ENCODE assay signal across 1 cellular context in the genomic region with DNA sequence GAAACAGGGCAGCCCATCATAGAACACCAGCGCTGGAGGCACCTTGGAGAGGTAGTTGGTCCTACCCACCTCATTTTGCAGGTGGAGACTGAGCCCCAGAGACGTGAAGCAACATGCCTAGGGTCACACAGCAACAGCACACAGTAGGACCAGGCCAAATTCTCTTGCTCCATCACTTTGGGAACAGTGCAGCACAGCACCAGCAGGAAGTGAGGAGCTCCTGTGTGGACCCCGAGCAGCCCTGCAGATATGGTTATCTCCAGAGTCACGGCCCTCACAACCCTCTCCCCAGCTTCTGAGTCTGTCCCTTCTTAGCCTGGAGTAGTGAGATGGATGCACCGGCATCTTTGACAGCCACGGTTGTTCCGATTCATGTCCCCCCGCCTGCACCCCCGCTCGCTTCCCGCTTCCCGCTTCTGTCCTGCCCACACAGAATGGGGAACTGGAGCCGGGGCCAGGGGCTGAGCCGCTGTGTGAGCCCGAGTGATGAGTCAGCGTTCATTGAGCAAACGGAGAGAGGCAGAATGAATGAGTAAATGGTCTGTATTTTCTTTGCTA.
TF ChIP-seq lines count a peak whose summit lies in the region.

No MANE protein-coding gene starts in this region.

TF ChIP-seq in K562, 482 proteins besides CTCF, POLR2A, EP300 and RAD21 (continued from another document and continues in another):
- TF ChIP-seq KAT2B (IDR thresholded peaks at IDR 0.05; ENCODE audit: low read depth, low read length) (no peak), KHSRP (IDR thresholded peaks at IDR 0.05) (no peak), TSC22D4 (tag; IDR thresholded peaks at IDR 0.05) (no peak), ZNF24 (IDR thresholded peaks at IDR 0.05) (no peak), JUNB (CRISPR knock-in tag; conservative IDR thresholded peaks at IDR 0.05) (no peak), ZNF316 (IDR thresholded peaks at IDR 0.05) (peak; percentile 98), ZNF707 (CRISPR knock-in tag; conservative IDR thresholded peaks at IDR 0.05) (no peak), FOSL1 (tag; conservative IDR thresholded peaks at IDR 0.05) (peak; percentile 73), PURB (CRISPR knock-in tag; IDR thresholded peaks at IDR 0.05; ENCODE audit: low read depth) (no peak), ZNF140 (CRISPR knock-in tag; IDR thresholded peaks at IDR 0.05) (no peak), ZNF766 (CRISPR knock-in tag; conservative IDR thresholded peaks at IDR 0.05) (no peak), MAFG (tag; conservative IDR thresholded peaks at IDR 0.05) (peak; percentile 95), ZNF830 (CRISPR knock-in tag; IDR thresholded peaks at IDR 0.05) (no peak), ZBED1 (IDR thresholded peaks at IDR 0.05) (no peak), NUFIP1 (IDR thresholded peaks at IDR 0.05; ENCODE audit: partially characterized antibody) (no peak), BRCA1 (IDR thresholded peaks at IDR 0.05) (no peak), BRCA1 (CRISPR knock-in tag; IDR thresholded peaks at IDR 0.05) (no peak), JUND (IDR thresholded peaks at IDR 0.05; ENCODE audit: borderline replicate concordance, low read depth, low read length) (peak; percentile 85), JUND (tag; IDR thresholded peaks at IDR 0.05; ENCODE audit: borderline replicate concordance, low read depth, low read length) (peak; percentile 79; the same call in 1 of the 3 replicates), STAT5A (IDR thresholded peaks at IDR 0.05; ENCODE audit: borderline replicate concordance, low read length) (no peak), MXI1 (IDR thresholded peaks at IDR 0.05; ENCODE audit: low read depth, low read length) (no peak), DPF2 (IDR thresholded peaks at IDR 0.05) (peak; percentile 53; the same call in 1 of the 2 replicates), ZNF589 (CRISPR knock-in tag; IDR thresholded peaks at IDR 0.05; ENCODE audit: low read depth) (no peak), TCF7L2 (IDR thresholded peaks at IDR 0.05; ENCODE audit: low read depth, low read length) (no peak), DMBX1 (CRISPR knock-in tag; IDR thresholded peaks at IDR 0.05; ENCODE audit: borderline replicate concordance) (no peak), RBM34 (IDR thresholded peaks at IDR 0.05; ENCODE audit: borderline replicate concordance, insufficient read depth, low read length) (no peak)
- TF ChIP-seq, protein P1, sequence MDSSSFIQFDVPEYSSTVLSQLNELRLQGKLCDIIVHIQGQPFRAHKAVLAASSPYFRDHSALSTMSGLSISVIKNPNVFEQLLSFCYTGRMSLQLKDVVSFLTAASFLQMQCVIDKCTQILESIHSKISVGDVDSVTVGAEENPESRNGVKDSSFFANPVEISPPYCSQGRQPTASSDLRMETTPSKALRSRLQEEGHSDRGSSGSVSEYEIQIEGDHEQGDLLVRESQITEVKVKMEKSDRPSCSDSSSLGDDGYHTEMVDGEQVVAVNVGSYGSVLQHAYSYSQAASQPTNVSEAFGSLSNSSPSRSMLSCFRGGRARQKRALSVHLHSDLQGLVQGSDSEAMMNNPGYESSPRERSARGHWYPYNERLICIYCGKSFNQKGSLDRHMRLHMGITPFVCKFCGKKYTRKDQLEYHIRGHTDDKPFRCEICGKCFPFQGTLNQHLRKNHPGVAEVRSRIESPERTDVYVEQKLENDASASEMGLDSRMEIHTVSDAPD (CRISPR knock-in tag; IDR thresholded peaks at IDR 0.05) = no peak
- TF ChIP-seq, protein P2, sequence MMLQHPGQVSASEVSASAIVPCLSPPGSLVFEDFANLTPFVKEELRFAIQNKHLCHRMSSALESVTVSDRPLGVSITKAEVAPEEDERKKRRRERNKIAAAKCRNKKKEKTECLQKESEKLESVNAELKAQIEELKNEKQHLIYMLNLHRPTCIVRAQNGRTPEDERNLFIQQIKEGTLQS (IDR thresholded peaks at IDR 0.05) = peak; percentile 79
- TF ChIP-seq, protein P2 (CRISPR knock-in tag; conservative IDR thresholded peaks at IDR 0.05) = no peak; the same call in 1 of the 2 replicates
- TF ChIP-seq, protein P3, sequence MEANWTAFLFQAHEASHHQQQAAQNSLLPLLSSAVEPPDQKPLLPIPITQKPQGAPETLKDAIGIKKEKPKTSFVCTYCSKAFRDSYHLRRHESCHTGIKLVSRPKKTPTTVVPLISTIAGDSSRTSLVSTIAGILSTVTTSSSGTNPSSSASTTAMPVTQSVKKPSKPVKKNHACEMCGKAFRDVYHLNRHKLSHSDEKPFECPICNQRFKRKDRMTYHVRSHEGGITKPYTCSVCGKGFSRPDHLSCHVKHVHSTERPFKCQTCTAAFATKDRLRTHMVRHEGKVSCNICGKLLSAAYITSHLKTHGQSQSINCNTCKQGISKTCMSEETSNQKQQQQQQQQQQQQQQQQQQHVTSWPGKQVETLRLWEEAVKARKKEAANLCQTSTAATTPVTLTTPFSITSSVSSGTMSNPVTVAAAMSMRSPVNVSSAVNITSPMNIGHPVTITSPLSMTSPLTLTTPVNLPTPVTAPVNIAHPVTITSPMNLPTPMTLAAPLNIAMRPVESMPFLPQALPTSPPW (CRISPR knock-in tag; IDR thresholded peaks at IDR 0.05) = peak; percentile 63
- TF ChIP-seq, protein P4, sequence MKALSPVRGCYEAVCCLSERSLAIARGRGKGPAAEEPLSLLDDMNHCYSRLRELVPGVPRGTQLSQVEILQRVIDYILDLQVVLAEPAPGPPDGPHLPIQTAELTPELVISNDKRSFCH (CRISPR knock-in tag; IDR thresholded peaks at IDR 0.05) = no peak
- TF ChIP-seq, protein P4 (tag; IDR thresholded peaks at IDR 0.05) = no peak
- TF ChIP-seq, protein P5, sequence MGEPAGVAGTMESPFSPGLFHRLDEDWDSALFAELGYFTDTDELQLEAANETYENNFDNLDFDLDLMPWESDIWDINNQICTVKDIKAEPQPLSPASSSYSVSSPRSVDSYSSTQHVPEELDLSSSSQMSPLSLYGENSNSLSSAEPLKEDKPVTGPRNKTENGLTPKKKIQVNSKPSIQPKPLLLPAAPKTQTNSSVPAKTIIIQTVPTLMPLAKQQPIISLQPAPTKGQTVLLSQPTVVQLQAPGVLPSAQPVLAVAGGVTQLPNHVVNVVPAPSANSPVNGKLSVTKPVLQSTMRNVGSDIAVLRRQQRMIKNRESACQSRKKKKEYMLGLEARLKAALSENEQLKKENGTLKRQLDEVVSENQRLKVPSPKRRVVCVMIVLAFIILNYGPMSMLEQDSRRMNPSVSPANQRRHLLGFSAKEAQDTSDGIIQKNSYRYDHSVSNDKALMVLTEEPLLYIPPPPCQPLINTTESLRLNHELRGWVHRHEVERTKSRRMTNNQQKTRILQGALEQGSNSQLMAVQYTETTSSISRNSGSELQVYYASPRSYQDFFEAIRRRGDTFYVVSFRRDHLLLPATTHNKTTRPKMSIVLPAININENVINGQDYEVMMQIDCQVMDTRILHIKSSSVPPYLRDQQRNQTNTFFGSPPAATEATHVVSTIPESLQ (CRISPR knock-in tag; IDR thresholded peaks at IDR 0.05) = no peak
- TF ChIP-seq, protein P6, sequence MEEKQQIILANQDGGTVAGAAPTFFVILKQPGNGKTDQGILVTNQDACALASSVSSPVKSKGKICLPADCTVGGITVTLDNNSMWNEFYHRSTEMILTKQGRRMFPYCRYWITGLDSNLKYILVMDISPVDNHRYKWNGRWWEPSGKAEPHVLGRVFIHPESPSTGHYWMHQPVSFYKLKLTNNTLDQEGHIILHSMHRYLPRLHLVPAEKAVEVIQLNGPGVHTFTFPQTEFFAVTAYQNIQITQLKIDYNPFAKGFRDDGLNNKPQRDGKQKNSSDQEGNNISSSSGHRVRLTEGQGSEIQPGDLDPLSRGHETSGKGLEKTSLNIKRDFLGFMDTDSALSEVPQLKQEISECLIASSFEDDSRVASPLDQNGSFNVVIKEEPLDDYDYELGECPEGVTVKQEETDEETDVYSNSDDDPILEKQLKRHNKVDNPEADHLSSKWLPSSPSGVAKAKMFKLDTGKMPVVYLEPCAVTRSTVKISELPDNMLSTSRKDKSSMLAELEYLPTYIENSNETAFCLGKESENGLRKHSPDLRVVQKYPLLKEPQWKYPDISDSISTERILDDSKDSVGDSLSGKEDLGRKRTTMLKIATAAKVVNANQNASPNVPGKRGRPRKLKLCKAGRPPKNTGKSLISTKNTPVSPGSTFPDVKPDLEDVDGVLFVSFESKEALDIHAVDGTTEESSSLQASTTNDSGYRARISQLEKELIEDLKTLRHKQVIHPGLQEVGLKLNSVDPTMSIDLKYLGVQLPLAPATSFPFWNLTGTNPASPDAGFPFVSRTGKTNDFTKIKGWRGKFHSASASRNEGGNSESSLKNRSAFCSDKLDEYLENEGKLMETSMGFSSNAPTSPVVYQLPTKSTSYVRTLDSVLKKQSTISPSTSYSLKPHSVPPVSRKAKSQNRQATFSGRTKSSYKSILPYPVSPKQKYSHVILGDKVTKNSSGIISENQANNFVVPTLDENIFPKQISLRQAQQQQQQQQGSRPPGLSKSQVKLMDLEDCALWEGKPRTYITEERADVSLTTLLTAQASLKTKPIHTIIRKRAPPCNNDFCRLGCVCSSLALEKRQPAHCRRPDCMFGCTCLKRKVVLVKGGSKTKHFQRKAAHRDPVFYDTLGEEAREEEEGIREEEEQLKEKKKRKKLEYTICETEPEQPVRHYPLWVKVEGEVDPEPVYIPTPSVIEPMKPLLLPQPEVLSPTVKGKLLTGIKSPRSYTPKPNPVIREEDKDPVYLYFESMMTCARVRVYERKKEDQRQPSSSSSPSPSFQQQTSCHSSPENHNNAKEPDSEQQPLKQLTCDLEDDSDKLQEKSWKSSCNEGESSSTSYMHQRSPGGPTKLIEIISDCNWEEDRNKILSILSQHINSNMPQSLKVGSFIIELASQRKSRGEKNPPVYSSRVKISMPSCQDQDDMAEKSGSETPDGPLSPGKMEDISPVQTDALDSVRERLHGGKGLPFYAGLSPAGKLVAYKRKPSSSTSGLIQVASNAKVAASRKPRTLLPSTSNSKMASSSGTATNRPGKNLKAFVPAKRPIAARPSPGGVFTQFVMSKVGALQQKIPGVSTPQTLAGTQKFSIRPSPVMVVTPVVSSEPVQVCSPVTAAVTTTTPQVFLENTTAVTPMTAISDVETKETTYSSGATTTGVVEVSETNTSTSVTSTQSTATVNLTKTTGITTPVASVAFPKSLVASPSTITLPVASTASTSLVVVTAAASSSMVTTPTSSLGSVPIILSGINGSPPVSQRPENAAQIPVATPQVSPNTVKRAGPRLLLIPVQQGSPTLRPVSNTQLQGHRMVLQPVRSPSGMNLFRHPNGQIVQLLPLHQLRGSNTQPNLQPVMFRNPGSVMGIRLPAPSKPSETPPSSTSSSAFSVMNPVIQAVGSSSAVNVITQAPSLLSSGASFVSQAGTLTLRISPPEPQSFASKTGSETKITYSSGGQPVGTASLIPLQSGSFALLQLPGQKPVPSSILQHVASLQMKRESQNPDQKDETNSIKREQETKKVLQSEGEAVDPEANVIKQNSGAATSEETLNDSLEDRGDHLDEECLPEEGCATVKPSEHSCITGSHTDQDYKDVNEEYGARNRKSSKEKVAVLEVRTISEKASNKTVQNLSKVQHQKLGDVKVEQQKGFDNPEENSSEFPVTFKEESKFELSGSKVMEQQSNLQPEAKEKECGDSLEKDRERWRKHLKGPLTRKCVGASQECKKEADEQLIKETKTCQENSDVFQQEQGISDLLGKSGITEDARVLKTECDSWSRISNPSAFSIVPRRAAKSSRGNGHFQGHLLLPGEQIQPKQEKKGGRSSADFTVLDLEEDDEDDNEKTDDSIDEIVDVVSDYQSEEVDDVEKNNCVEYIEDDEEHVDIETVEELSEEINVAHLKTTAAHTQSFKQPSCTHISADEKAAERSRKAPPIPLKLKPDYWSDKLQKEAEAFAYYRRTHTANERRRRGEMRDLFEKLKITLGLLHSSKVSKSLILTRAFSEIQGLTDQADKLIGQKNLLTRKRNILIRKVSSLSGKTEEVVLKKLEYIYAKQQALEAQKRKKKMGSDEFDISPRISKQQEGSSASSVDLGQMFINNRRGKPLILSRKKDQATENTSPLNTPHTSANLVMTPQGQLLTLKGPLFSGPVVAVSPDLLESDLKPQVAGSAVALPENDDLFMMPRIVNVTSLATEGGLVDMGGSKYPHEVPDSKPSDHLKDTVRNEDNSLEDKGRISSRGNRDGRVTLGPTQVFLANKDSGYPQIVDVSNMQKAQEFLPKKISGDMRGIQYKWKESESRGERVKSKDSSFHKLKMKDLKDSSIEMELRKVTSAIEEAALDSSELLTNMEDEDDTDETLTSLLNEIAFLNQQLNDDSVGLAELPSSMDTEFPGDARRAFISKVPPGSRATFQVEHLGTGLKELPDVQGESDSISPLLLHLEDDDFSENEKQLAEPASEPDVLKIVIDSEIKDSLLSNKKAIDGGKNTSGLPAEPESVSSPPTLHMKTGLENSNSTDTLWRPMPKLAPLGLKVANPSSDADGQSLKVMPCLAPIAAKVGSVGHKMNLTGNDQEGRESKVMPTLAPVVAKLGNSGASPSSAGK (IDR thresholded peaks at IDR 0.05) = no peak
- TF ChIP-seq, protein P7, sequence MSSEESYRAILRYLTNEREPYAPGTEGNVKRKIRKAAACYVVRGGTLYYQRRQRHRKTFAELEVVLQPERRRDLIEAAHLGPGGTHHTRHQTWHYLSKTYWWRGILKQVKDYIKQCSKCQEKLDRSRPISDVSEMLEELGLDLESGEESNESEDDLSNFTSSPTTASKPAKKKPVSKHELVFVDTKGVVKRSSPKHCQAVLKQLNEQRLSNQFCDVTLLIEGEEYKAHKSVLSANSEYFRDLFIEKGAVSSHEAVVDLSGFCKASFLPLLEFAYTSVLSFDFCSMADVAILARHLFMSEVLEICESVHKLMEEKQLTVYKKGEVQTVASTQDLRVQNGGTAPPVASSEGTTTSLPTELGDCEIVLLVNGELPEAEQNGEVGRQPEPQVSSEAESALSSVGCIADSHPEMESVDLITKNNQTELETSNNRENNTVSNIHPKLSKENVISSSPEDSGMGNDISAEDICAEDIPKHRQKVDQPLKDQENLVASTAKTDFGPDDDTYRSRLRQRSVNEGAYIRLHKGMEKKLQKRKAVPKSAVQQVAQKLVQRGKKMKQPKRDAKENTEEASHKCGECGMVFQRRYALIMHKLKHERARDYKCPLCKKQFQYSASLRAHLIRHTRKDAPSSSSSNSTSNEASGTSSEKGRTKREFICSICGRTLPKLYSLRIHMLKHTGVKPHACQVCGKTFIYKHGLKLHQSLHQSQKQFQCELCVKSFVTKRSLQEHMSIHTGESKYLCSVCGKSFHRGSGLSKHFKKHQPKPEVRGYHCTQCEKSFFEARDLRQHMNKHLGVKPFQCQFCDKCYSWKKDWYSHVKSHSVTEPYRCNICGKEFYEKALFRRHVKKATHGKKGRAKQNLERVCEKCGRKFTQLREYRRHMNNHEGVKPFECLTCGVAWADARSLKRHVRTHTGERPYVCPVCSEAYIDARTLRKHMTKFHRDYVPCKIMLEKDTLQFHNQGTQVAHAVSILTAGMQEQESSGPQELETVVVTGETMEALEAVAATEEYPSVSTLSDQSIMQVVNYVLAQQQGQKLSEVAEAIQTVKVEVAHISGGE (CRISPR knock-in tag; IDR thresholded peaks at IDR 0.05) = no peak
- TF ChIP-seq, protein P8, sequence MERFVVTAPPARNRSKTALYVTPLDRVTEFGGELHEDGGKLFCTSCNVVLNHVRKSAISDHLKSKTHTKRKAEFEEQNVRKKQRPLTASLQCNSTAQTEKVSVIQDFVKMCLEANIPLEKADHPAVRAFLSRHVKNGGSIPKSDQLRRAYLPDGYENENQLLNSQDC (CRISPR knock-in tag; IDR thresholded peaks at IDR 0.05) = no peak
